ENCODE assay signal across 8 cellular contexts in genomic region chr11:819943-820649, GRCh38.
DNase-seq lines count a peak whose midpoint lies in the region; ATAC-seq lines count a peak whose summit lies in the region.

No MANE protein-coding gene starts in this region.

- peak overlapping the region; percentile 72 for H3K27ac Mint-ChIP-seq in central memory CD8-positive, alpha-beta T cell (ENCODE audit: low read depth)

- H3K36me3 Mint-ChIP-seq in central memory CD8-positive, alpha-beta T cell (ENCODE audit: insufficient read depth) = peaks cover 26% of the 10 kb centered on the region

- peak overlapping the region; percentile 80 for H3K4me3 Mint-ChIP-seq in central memory CD8-positive, alpha-beta T cell

- no peaks in the 10 kb centered on the region for H3K9me3 Mint-ChIP-seq in central memory CD8-positive, alpha-beta T cell

- no peaks in the 10 kb centered on the region for H3K27me3 Mint-ChIP-seq in central memory CD8-positive, alpha-beta T cell

- peak; percentile 62 for ATAC-seq in HG03045 (IDR thresholded peaks at IDR 0.05; ENCODE audit: unreplicated experiment)
- peak; percentile 75 to 77 for ATAC-seq in activated CD4-positive, CD25-positive, alpha-beta regulatory T cell treated with anti-CD3 and anti-CD28 coated beads, Interleukin-2, amount 50 U/mL, for 24 hours
- peak; percentile 84 for ATAC-seq in central memory CD8-positive, alpha-beta T cell (replicated peaks; ENCODE audit: extremely low read depth, poor library complexity, severe bottlenecking)

- DNase-seq in NCI-H2081 (lab: John Stamatoyannopoulos, UW) = peak; percentile 68 to 80
- DNase-seq in NCI-H2081 treated with DMSO at 0.1 percent for 48 hours (lab: John Stamatoyannopoulos, UW) = no peak
- DNase-seq in NCI-H226 = peak; percentile 81
- peak; percentile 89 to 95 for DNase-seq in central memory CD8-positive, alpha-beta T cell (ENCODE audit: low spot score in 2 of 2)
- DNase-seq in kidney tubule cell (ENCODE audit: low spot score) = peak; percentile 90
- DNase-seq in stimulated activated CD4-positive, alpha-beta T cell treated with anti-CD3 and anti-CD28 coated beads, Interleukin-1b, Interleukin-23, amount 100 ng/mL, for 1 hour (ENCODE audit: low read depth in 2 of 2) = peak; percentile 86 to 89

- peaks cover 23% of the 10 kb centered on the region for H3K4me1 Mint-ChIP-seq in central memory CD8-positive, alpha-beta T cell
